In the genomic region with DNA sequence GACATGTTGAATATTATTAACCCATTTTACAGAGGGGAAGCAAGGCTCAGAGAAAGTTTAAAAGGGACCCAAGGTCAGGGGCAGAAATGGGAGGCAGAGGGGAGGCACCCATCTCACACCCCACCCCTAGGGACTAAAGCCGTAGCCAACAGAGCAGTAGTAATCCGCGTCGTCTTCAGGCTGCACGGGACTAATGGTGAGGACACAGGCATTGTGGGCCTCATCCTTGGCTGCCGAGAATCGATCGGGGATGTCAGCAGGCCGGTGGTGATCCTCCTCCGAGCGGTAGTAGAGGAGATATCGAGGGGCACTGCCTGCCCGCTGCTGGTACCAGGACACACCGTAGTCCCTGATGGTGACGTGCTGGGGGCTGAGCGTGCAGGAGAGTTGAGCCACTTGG, we compare ENCODE assay signal across 1 cellular context.
TF ChIP-seq lines count a peak whose summit lies in the region.

No MANE protein-coding gene starts in this region.

TF ChIP-seq in H1, 55 proteins besides CTCF, POLR2A, EP300 and RAD21:
- TF ChIP-seq TAF7 (optimal IDR thresholded peaks at IDR 0.05; ENCODE audit: borderline replicate concordance, low read depth, low read length) = no peak
- TF ChIP-seq TCF12 (IDR thresholded peaks at IDR 0.05; ENCODE audit: low read depth, low read length) = no peak
- TF ChIP-seq BRCA1 (IDR thresholded peaks at IDR 0.05; ENCODE audit: low read depth, low read length) = no peak
- TF ChIP-seq, protein P1, sequence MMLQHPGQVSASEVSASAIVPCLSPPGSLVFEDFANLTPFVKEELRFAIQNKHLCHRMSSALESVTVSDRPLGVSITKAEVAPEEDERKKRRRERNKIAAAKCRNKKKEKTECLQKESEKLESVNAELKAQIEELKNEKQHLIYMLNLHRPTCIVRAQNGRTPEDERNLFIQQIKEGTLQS (IDR thresholded peaks at IDR 0.05; ENCODE audit: insufficient read depth, low read depth, low read length) = no peak
- no peak for TF ChIP-seq CBX5 (IDR thresholded peaks at IDR 0.05; ENCODE audit: low read depth, low read length)
- no peak for TF ChIP-seq BACH1 (IDR thresholded peaks at IDR 0.05; ENCODE audit: low read length)
- no peak for TF ChIP-seq HDAC6 (IDR thresholded peaks at IDR 0.05; ENCODE audit: low read depth, low read length)
- TF ChIP-seq BCL11A (IDR thresholded peaks at IDR 0.05; ENCODE audit: low read depth in 2 of 2, low read length in 2 of 2) = no peak
- no peak for TF ChIP-seq EGR1 (IDR thresholded peaks at IDR 0.05; ENCODE audit: borderline replicate concordance, low read depth, low read length)
- no peak for TF ChIP-seq SUZ12 (IDR thresholded peaks at IDR 0.05; ENCODE audit: low read length)
- no peak for TF ChIP-seq ASH2L (IDR thresholded peaks at IDR 0.05; ENCODE audit: low read length)
- TF ChIP-seq POU5F1 (IDR thresholded peaks at IDR 0.05; ENCODE audit: low read depth, low read length) = no peak
- no peak for TF ChIP-seq KDM5A (IDR thresholded peaks at IDR 0.05; ENCODE audit: low read length)
- no peak for TF ChIP-seq SIX5 (IDR thresholded peaks at IDR 0.05; ENCODE audit: low read depth, low read length)
- TF ChIP-seq HDAC2 (IDR thresholded peaks at IDR 0.05; ENCODE audit: borderline replicate concordance in 1 of 2, low read depth in 2 of 2, low read length in 2 of 2) = no peak
- TF ChIP-seq RNF2 (IDR thresholded peaks at IDR 0.05; ENCODE audit: borderline replicate concordance, low read depth, low read length, missing control alignments, poor library complexity, severe bottlenecking) = no peak
- no peak for TF ChIP-seq SP2 (IDR thresholded peaks at IDR 0.05; ENCODE audit: low read length)
- TF ChIP-seq KDM1A (IDR thresholded peaks at IDR 0.05; ENCODE audit: borderline replicate concordance, low read length) = no peak
- TF ChIP-seq, protein P2, sequence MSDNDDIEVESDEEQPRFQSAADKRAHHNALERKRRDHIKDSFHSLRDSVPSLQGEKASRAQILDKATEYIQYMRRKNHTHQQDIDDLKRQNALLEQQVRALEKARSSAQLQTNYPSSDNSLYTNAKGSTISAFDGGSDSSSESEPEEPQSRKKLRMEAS (IDR thresholded peaks at IDR 0.05) = no peak
- TF ChIP-seq KDM4A (IDR thresholded peaks at IDR 0.05; ENCODE audit: low read depth, low read length, severe bottlenecking) = no peak
